ENCODE assay signal across 1 cellular context in genomic region chr1:229558460-229559335, GRCh38.
TF ChIP-seq lines count a peak whose summit lies in the region.

Gene ABCB10, minus strand, starts transcription at chr1:229558707. Its CDS starts 55 bp downstream, at chr1:229558652.

TF ChIP-seq in HEK293, 187 proteins besides CTCF, POLR2A, EP300 and RAD21 (continued from another document and continues in another):
- TF ChIP-seq PRDM10 (tag by site-specific recombination; IDR thresholded peaks at IDR 0.05) (peak; percentile 89), ZNF704 (tag by site-specific recombination; IDR thresholded peaks at IDR 0.05) (no peak), ZIC2 (tag by site-specific recombination; IDR thresholded peaks at IDR 0.05) (peak; percentile 89), KLF7 (tag by site-specific recombination; IDR thresholded peaks at IDR 0.05; ENCODE audit: borderline replicate concordance) (peak; percentile 83; the same call in 1 of the 2 replicates), ELK4 (IDR thresholded peaks at IDR 0.05; ENCODE audit: borderline replicate concordance, low read depth, low read length) (no peak), REST (tag by site-specific recombination; IDR thresholded peaks at IDR 0.05) (peak; percentile 46; the same call in 1 of the 2 replicates), ZNF19 (tag by site-specific recombination; IDR thresholded peaks at IDR 0.05; ENCODE audit: low read depth) (no peak), ZNF600 (tag by site-specific recombination; IDR thresholded peaks at IDR 0.05) (peak; percentile 100), GFI1B (tag by site-specific recombination; IDR thresholded peaks at IDR 0.05) (no peak), ZNF132 (tag by site-specific recombination; IDR thresholded peaks at IDR 0.05; ENCODE audit: borderline replicate concordance) (no peak), ZNF639 (tag by site-specific recombination; IDR thresholded peaks at IDR 0.05) (no peak), OSR2 (tag by site-specific recombination; IDR thresholded peaks at IDR 0.05) (peak; percentile 72), ZBTB6 (tag by site-specific recombination; IDR thresholded peaks at IDR 0.05) (0 out of 2 replicates have a peak, but pooled peaks have one; percentile 5), ZBTB1 (tag by site-specific recombination; IDR thresholded peaks at IDR 0.05) (no peak), YY1 (tag by site-specific recombination; IDR thresholded peaks at IDR 0.05) (peak; percentile 82), ZNF148 (tag by site-specific recombination; IDR thresholded peaks at IDR 0.05; ENCODE audit: borderline replicate concordance) (no peak), BCL11A (tag by site-specific recombination; IDR thresholded peaks at IDR 0.05; ENCODE audit: low read depth) (peak; percentile 73; the same call in 1 of the 2 replicates), ZNF324 (tag by site-specific recombination; IDR thresholded peaks at IDR 0.05) (peak; percentile 85), ZNF560 (tag by site-specific recombination; IDR thresholded peaks at IDR 0.05; ENCODE audit: borderline replicate concordance) (no peak), ZNF580 (tag by site-specific recombination; IDR thresholded peaks at IDR 0.05) (0 out of 2 replicates have a peak, but pooled peaks have one; percentile 33), ZFHX2 (tag by site-specific recombination; conservative IDR thresholded peaks at IDR 0.05) (peak; percentile 93), ZNF707 (tag by site-specific recombination; IDR thresholded peaks at IDR 0.05) (no peak), ZNF76 (tag by site-specific recombination; IDR thresholded peaks at IDR 0.05; ENCODE audit: borderline replicate concordance, low read depth) (peak; percentile 78), SP2 (tag by site-specific recombination; IDR thresholded peaks at IDR 0.05) (peak; percentile 97), ZSCAN16 (tag by site-specific recombination; IDR thresholded peaks at IDR 0.05) (no peak), ZNF274 (IDR thresholded peaks at IDR 0.05; ENCODE audit: low read length) (no peak), ZNF274 (tag by site-specific recombination; IDR thresholded peaks at IDR 0.05; ENCODE audit: borderline replicate concordance) (no peak), ZNF221 (tag by site-specific recombination; IDR thresholded peaks at IDR 0.05; ENCODE audit: borderline replicate concordance) (peak; percentile 50; the same call in 1 of the 2 replicates), ZBTB20 (tag by site-specific recombination; IDR thresholded peaks at IDR 0.05) (peak; percentile 99), ZNF169 (tag by site-specific recombination; IDR thresholded peaks at IDR 0.05) (no peak), INSM2 (tag by site-specific recombination; IDR thresholded peaks at IDR 0.05) (peak; percentile 29; the same call in 1 of the 2 replicates), ZNF629 (tag by site-specific recombination; IDR thresholded peaks at IDR 0.05) (peak; percentile 74), ZNF280D (tag by site-specific recombination; IDR thresholded peaks at IDR 0.05) (no peak), ZNF341 (tag by site-specific recombination; IDR thresholded peaks at IDR 0.05; ENCODE audit: low read depth) (peak; percentile 81), GLI4 (tag by site-specific recombination; IDR thresholded peaks at IDR 0.05) (no peak; the same call in 1 of the 2 replicates), ZNF664 (tag by site-specific recombination; IDR thresholded peaks at IDR 0.05) (no peak), ZSCAN30 (tag by site-specific recombination; IDR thresholded peaks at IDR 0.05) (peak; percentile 98), ZNF175 (tag by site-specific recombination; IDR thresholded peaks at IDR 0.05) (no peak), ZNF501 (tag by site-specific recombination; IDR thresholded peaks at IDR 0.05) (peak; percentile 99), TCF7L2 (IDR thresholded peaks at IDR 0.05; ENCODE audit: borderline replicate concordance, low read depth, low read length) (no peak), ZNF24 (tag by site-specific recombination; IDR thresholded peaks at IDR 0.05) (peak; percentile 71), KLF8 (tag by site-specific recombination; IDR thresholded peaks at IDR 0.05) (peak; percentile 100)
